In genomic region chr1:173637236-173638042, GRCh38 we compare ENCODE assay signal across 2 cellular contexts.
TF ChIP-seq lines count a peak whose summit lies in the region.

No MANE protein-coding gene starts in this region.

TF ChIP-seq in K562, 482 proteins besides CTCF, POLR2A, EP300 and RAD21:
- TF ChIP-seq TRIM24 (IDR thresholded peaks at IDR 0.05): peak in 1 of 2 experiments; percentile 24; a peak in 1 of 4 replicates
- TF ChIP-seq ZNF280A (IDR thresholded peaks at IDR 0.05; ENCODE audit: low read depth, partially characterized antibody): peak; percentile 53
- peak; percentile 64; the same call in 1 of the 2 replicates for TF ChIP-seq ZNF561 (CRISPR knock-in tag; conservative IDR thresholded peaks at IDR 0.05)
- peak; percentile 41; the same call in 1 of the 2 replicates for TF ChIP-seq CBX1 (IDR thresholded peaks at IDR 0.05; ENCODE audit: low read depth)
- TF ChIP-seq CBX3 (IDR thresholded peaks at IDR 0.05; ENCODE audit: borderline replicate concordance in 1 of 2, low read length in 2 of 2): 0 out of 3 replicates have a peak, but pooled peaks of 1 of the 2 experiments have one; percentile 27
TF ChIP-seq in K562: peak in this region for 5; not testable (repeated sequence) for 477.

TF ChIP-seq in H1, 55 proteins besides CTCF, POLR2A, EP300 and RAD21:
- TF ChIP-seq TEAD4 (IDR thresholded peaks at IDR 0.05; ENCODE audit: low read depth, low read length) (peak; percentile 70), TBP (IDR thresholded peaks at IDR 0.05; ENCODE audit: low read depth, low read length) (peak; percentile 86), POLR2AphosphoS5 (IDR thresholded peaks at IDR 0.05; ENCODE audit: low read depth, low read length) (peak; percentile 87; the same call in 1 of the 2 replicates), PHF8 (conservative IDR thresholded peaks at IDR 0.05; ENCODE audit: low read depth, low read length) (peak; percentile 39), ATF2 (IDR thresholded peaks at IDR 0.05; ENCODE audit: low read length) (peak; percentile 57; the same call in 1 of the 2 replicates), SP1 (IDR thresholded peaks at IDR 0.05; ENCODE audit: low read depth, low read length) (peak; percentile 52; the same call in 1 of the 2 replicates), ASH2L (IDR thresholded peaks at IDR 0.05; ENCODE audit: low read length) (peak; percentile 34), SRF (IDR thresholded peaks at IDR 0.05; ENCODE audit: low read depth, low read length) (peak; percentile 80), MAX (IDR thresholded peaks at IDR 0.05) (peak; percentile 3; the same call in 1 of the 2 replicates), CHD1 (IDR thresholded peaks at IDR 0.05; ENCODE audit: low read depth, low read length) (peak; percentile 64; the same call in 1 of the 2 replicates), CREB1 (IDR thresholded peaks at IDR 0.05) (peak; percentile 3; the same call in 1 of the 2 replicates)
